1 cellular context compared by ENCODE assay signal in genomic region chr20:2653511-2654383, GRCh38.
A peak's percentile ranks its signal among the peaks of the same experiment; 100 is the strongest.
TF ChIP-seq lines count a peak whose summit lies in the region.

No MANE protein-coding gene starts in this region.

TF ChIP-seq in HepG2, 621 proteins besides CTCF, POLR2A, EP300 and RAD21 (continued from another document):
- 0 out of 2 replicates have a peak, but pooled peaks have one; percentile 14 for TF ChIP-seq STAT6 (CRISPR knock-in tag; IDR thresholded peaks at IDR 0.05; ENCODE audit: borderline replicate concordance)
